In genomic region chr12:53659011-53659551, GRCh38 we compare ENCODE assay signal across 8 cellular contexts. TPM values are rescaled to one million over a fixed set of nuclear protein-coding genes. Genes with fewer than 3 reads are reported as not detected.
A peak's percentile ranks its signal among the peaks of the same experiment; 100 is the strongest.
DNase-seq lines count a peak whose midpoint lies in the region; ATAC-seq and TF ChIP-seq lines count a peak whose summit lies in the region.

No MANE protein-coding gene starts in this region.

- H3K27me3 ChIP-seq in colonic mucosa, result no peaks in the 10 kb centered on the region
- no peaks in the 10 kb centered on the region for H3K27me3 ChIP-seq in right lobe of liver
- no peaks in the 10 kb centered on the region for H3K27me3 ChIP-seq in tibial nerve

- H3K4me1 ChIP-seq in colonic mucosa (peaks cover 17% of the 10 kb centered on the region), right lobe of liver (peaks cover 2 to 34% (median 14%) of the 10 kb centered on the region in 4 donors), tibial nerve (peaks cover 0 to 40% (median 25%) of the 10 kb centered on the region in 4 donors)

- H3K36me3 ChIP-seq in colonic mucosa, result no peaks in the 10 kb centered on the region
- peaks cover 0 to 9% (median 0%) of the 10 kb centered on the region in 4 donors for H3K36me3 ChIP-seq in right lobe of liver
- peaks cover 0 to 19% (median 0%) of the 10 kb centered on the region in 3 donors for H3K36me3 ChIP-seq in tibial nerve

- ATAC-seq in right lobe of liver, result peak; percentile 96 to 99 (median 98)
- no peak for ATAC-seq in GM18909 (IDR thresholded peaks at IDR 0.05; ENCODE audit: poor library complexity, unreplicated experiment)

- TF ChIP-seq CTCF in colonic mucosa (IDR thresholded peaks at IDR 0.05) (no peak), right lobe of liver (IDR thresholded peaks at IDR 0.05) (no peak), tibial nerve (IDR thresholded peaks at IDR 0.05) (no peak)

- H3K27ac ChIP-seq in colonic mucosa (peak overlapping the region; percentile 90), right lobe of liver (peak overlapping the region; percentile 74 to 84 (median 81)), tibial nerve (peak overlapping the region; percentile 3 to 84 (median 70))

- peak; percentile 38 for DNase-seq in AG08395 (ENCODE audit: low spot score)
- peak; percentile 84 for DNase-seq in NCI-H2029 (lab: John Stamatoyannopoulos, UW)
- peak; percentile 81 for DNase-seq in colonic mucosa
- DNase-seq in right lobe of liver, result peak; percentile 28 to 87 (median 60)
- DNase-seq in tibial nerve (ENCODE audit: low spot score in 2 of 2), result peak; percentile 35 to 54
- DNase-seq in NCI-H1694 (lab: John Stamatoyannopoulos, UW), result no peak
- no peak for DNase-seq in activated effector memory CD4-positive, alpha-beta T cell treated with Interleukin-2 at 50 U/mL for 16 hours

- peak in 1 of 2 donors; percentile 81 for TF ChIP-seq EP300 in tibial nerve (IDR thresholded peaks at IDR 0.05)

- peak overlapping the region in 1 of 2 donors; percentile 61 for H3K9ac ChIP-seq in colonic mucosa (ENCODE audit: low read depth in 2 of 2, low read length in 2 of 2)

- no peak overlapping the region for H3K4me3 ChIP-seq in colonic mucosa
- peak overlapping the region; percentile 13 to 28 (median 25) for H3K4me3 ChIP-seq in right lobe of liver
- H3K4me3 ChIP-seq in tibial nerve, result peak overlapping the region in 1 of 4 donors; percentile 7

- H3K9me3 ChIP-seq in colonic mucosa, result no peaks in the 10 kb centered on the region
- no peaks in the 10 kb centered on the region for H3K9me3 ChIP-seq in right lobe of liver
- no peaks in the 10 kb centered on the region for H3K9me3 ChIP-seq in tibial nerve

- TF ChIP-seq POLR2A in right lobe of liver (IDR thresholded peaks at IDR 0.05) (no peak), tibial nerve (IDR thresholded peaks at IDR 0.05) (no peak)

- intact Hi-C loops in colonic mucosa (cut with DNase I), result no loop called here
- intact Hi-C loops in right lobe of liver (cut with DNase I), result no loop called here

- WGBS in right lobe of liver (ENCODE audit: insufficient coverage, low coverage, low lambda C conversion rate, missing lambda C conversion rate), result 14% methylated on average over 3 of the region's 3 CpGs
- 14 to 24% methylated on average over 3 of the region's 3 CpGs for WGBS in tibial nerve, 2 donors

RNA-seq across cellular contexts. Expression of gene ATP5MC2, which starts 16.8 kb away (rescaled TPM):
- total RNA-seq in colonic mucosa (100 to 1,000 TPM; 346 to 392 TPM), right lobe of liver (100 to 1,000 TPM; 122 to 160 (median 135) TPM), tibial nerve (100 to 1,000 TPM; 191 to 223 (median 208) TPM)

RNA-seq across cellular contexts. Expression of gene ATF7, which starts 32.9 kb away (rescaled TPM):
- total RNA-seq in colonic mucosa, result 10 to 100 TPM; 31.1 to 38.5 TPM
- total RNA-seq in right lobe of liver, result 10 to 100 TPM in 5 of 6 experiments, 1 to 10 TPM in 1; 7.9 to 18.7 (median 12.3) TPM
- 10 to 100 TPM; 30.1 to 47.9 (median 34.4) TPM for total RNA-seq in tibial nerve

Comparison
In these comparisons a context has a peak if more than half of its experiments do, and no peak if none do; other contexts are left out.
1. DNase-seq: peak in AG08395 (single experiment), NCI-H2029 (single experiment), colonic mucosa (single experiment), right lobe of liver (3 of 3) and tibial nerve (2 of 2); none in NCI-H1694 (single experiment) and activated effector memory CD4-positive, alpha-beta T cell treated with Interleukin-2 at 50 U/mL for 16 hours (single experiment).
2. Peak in every context shown above with its lines, with median percentiles within 50 percentile points of each other: H3K27ac ChIP-seq.